Comparison of ENCODE assay signal across 17 cellular contexts in genomic region chr20:53399131-53399530, GRCh38.
A peak's percentile ranks its signal among the peaks of the same experiment; 100 is the strongest.
DNase-seq lines count a peak whose midpoint lies in the region; ATAC-seq, FAIRE-seq and TF ChIP-seq lines count a peak whose summit lies in the region.
"Had no signal": no experiment of that assay in that cellular context is flagged by ENCODE, and none has a peak within 500 bp of the region (broad histone marks: within the 10 kb centered on the region; RNA-seq: fewer than 3 reads in every experiment).

No MANE protein-coding gene starts in this region.

- no peaks in the 10 kb centered on the region for H3K9me3 ChIP-seq in T-helper 17 cell (ENCODE audit: control insufficient read depth, low read length, poor library complexity, severe bottlenecking)
- H3K9me3 ChIP-seq: A549 had no signal

- H3K27ac Mint-ChIP-seq in T-helper 17 cell (peak overlapping the region; percentile 12), neural crest cell (ENCODE audit: unreplicated experiment) (peak overlapping the region; percentile 65), T-cell (no peak overlapping the region)
- H3K27ac Mint-ChIP-seq: CD4-positive, alpha-beta T cell had no signal

- peaks cover 14% of the 10 kb centered on the region for H3K4me1 Mint-ChIP-seq in T-helper 17 cell
- H3K4me1 Mint-ChIP-seq in neural crest cell, result peaks cover 10% of the 10 kb centered on the region
- H3K4me1 Mint-ChIP-seq in T-cell, result peaks cover 26 to 48% (median 37%) of the 10 kb centered on the region in 3 donors

- peak; percentile 66 for DNase-seq in M059J (ENCODE audit: low read depth)
- DNase-seq in T-helper 17 cell, result no peak
- DNase-seq in neural crest cell (ENCODE audit: low read depth, low spot score), result no peak
- peak; percentile 36 for DNase-seq in urothelium cell line (ENCODE audit: low spot score)
- DNase-seq in OCI-M2 (lab: John Stamatoyannopoulos, UW; ENCODE audit: unreplicated experiment), result no peak
- no peak for DNase-seq in G401 (ENCODE audit: low spot score)
- no peak for DNase-seq in T-cell
- DNase-seq: CD4-positive, alpha-beta T cell; DND-41; EL; H9; IMR-90 had no signal

- FAIRE-seq in urothelium cell line (lab: Jason Lieb, UNC), result no peak
- FAIRE-seq: A549, G401.6, GM12891, GM19239, H1 had no signal

- no peaks in the 10 kb centered on the region for H3K27me3 Mint-ChIP-seq in T-helper 17 cell
- peaks cover 4% of the 10 kb centered on the region for H3K27me3 Mint-ChIP-seq in neural crest cell (ENCODE audit: low read depth)
- peaks cover 0 to 2% of the 10 kb centered on the region in 2 donors for H3K27me3 Mint-ChIP-seq in T-cell
- H3K27me3 Mint-ChIP-seq: CD4-positive, alpha-beta T cell had no signal

- in situ Hi-C loops in G401 (cut with HindIII; ENCODE audit: low sequenced_read_pairs), result no loop called here

- TF ChIP-seq CTCF in neural crest cell (conservative IDR thresholded peaks at IDR 0.05), result no peak

- H3K4me3 Mint-ChIP-seq in T-helper 17 cell, result no peak overlapping the region
- no peak overlapping the region for H3K4me3 Mint-ChIP-seq in neural crest cell
- no peak overlapping the region for H3K4me3 Mint-ChIP-seq in T-cell
- H3K4me3 Mint-ChIP-seq: CD4-positive, alpha-beta T cell; H9 had no signal

- CTCF ChIA-PET in T-cell (lab: Charles Lee), result no interaction called here

- H3K36me3 Mint-ChIP-seq in T-helper 17 cell (ENCODE audit: low read depth), result no peaks in the 10 kb centered on the region
- peaks cover 2% of the 10 kb centered on the region for H3K36me3 Mint-ChIP-seq in neural crest cell (ENCODE audit: low read depth)
- peaks cover 7% of the 10 kb centered on the region for H3K36me3 Mint-ChIP-seq in T-cell

- POLR2A ChIA-PET in T-cell (lab: Charles Lee), result no interaction called here

- H3K9me3 Mint-ChIP-seq in neural crest cell (no peaks in the 10 kb centered on the region), T-cell (peaks cover 0 to 5% (median 0%) of the 10 kb centered on the region in 3 donors)
- H3K9me3 Mint-ChIP-seq: H9 had no signal

- ATAC-seq in T-helper 17 cell, result no peak
- ATAC-seq in T-cell (replicated peaks in 1 of 4), result no peak

Comparison
In these comparisons a context has a peak if more than half of its experiments do, and no peak if none do; other contexts are left out.
1. DNase-seq: peak in M059J (single experiment) and urothelium cell line (single experiment); none in T-helper 17 cell (0 of 3), neural crest cell (single experiment), OCI-M2 (single experiment), G401 (single experiment) and T-cell (0 of 34).
2. H3K27ac Mint-ChIP-seq: peak in T-helper 17 cell (single experiment) and neural crest cell (single experiment); none in T-cell (0 of 2).